In genomic region chr15:74906193-74906449, GRCh38 we compare ENCODE assay signal across 8 cellular contexts. TPM values are rescaled to one million over a fixed set of nuclear protein-coding genes. Genes with fewer than 3 reads are reported as not detected.
DNase-seq lines count a peak whose midpoint lies in the region; ATAC-seq and TF ChIP-seq lines count a peak whose summit lies in the region.

No MANE protein-coding gene starts in this region.

- H3K4me3 ChIP-seq in fibroblast of mammary gland (ENCODE audit: control insufficient read depth, low read depth, low read length) (peak overlapping the region; percentile 86), neuronal stem cell (ENCODE audit: low read length in 2 of 2) (peak overlapping the region; percentile 90 to 96)

- H3K79me1 ChIP-seq in neuronal stem cell (ENCODE audit: low read depth, low read length) = peaks cover 6% of the 10 kb centered on the region

- H3K4me1 ChIP-seq in neuronal stem cell (ENCODE audit: control insufficient read depth in 2 of 2, insufficient read depth in 1 of 2, low read depth in 1 of 2, low read length in 2 of 2) = peaks cover 9 to 10% of the 10 kb centered on the region in 2 donors

- no peak overlapping the region for H2BK12ac ChIP-seq in neuronal stem cell (ENCODE audit: low read length)

- WGBS in neuronal stem cell (ENCODE audit: extremely low coverage in 2 of 2, insufficient read length in 2 of 2, insufficient replicate concordance in 1 of 2), 2 donors = no CpG with 5 or more reads among the region's 17 CpGs

- no peak overlapping the region for H4K8ac ChIP-seq in neuronal stem cell (ENCODE audit: low read depth, low read length)

- H4K91ac ChIP-seq in neuronal stem cell (ENCODE audit: low read depth, low read length, poor library complexity) = no peak overlapping the region

- peak overlapping the region; percentile 77 for H3K23ac ChIP-seq in neuronal stem cell (ENCODE audit: low read depth, low read length, poor library complexity)

- H3K9ac ChIP-seq in neuronal stem cell (ENCODE audit: low read depth, low read length, poor library complexity) = peak overlapping the region; percentile 97

- H3K18ac ChIP-seq in neuronal stem cell (ENCODE audit: low read length) = peak overlapping the region; percentile 98

- CTCF ChIA-PET in activated CD4-positive, alpha-beta memory T cell treated with anti-CD3 and anti-CD28 coated beads, Interleukin-2, amount 10 ng/mL, durations not matched to agents 7 days and 5 days (lab: Charles Lee) = interaction anchor here (0.9 to 3.8 kb wide), 17 partner anchors 8 to 274 kb away, joined by 3 to 15 read pairs (median 5); no protein-coding TSS in a partner anchor

- no peaks in the 10 kb centered on the region for H3K9me3 ChIP-seq in neuronal stem cell (replicated peaks in 1 of 2; ENCODE audit: control insufficient read depth in 2 of 2, insufficient read depth in 1 of 2, low read depth in 1 of 2, low read length in 2 of 2)

- ATAC-seq in HG03196 (IDR thresholded peaks at IDR 0.05; ENCODE audit: unreplicated experiment) = peak; percentile 12

- H2BK120ac ChIP-seq in neuronal stem cell (ENCODE audit: low read depth, low read length) = peak overlapping the region; percentile 69

- H3K4me3 Mint-ChIP-seq in activated CD4-positive, alpha-beta memory T cell treated with anti-CD3 and anti-CD28 coated beads, Interleukin-2, amount 10 ng/mL, durations not matched to agents 7 days and 5 days = peak overlapping the region; percentile 91

- peak overlapping the region; percentile 71 for H3K27ac Mint-ChIP-seq in activated CD4-positive, alpha-beta memory T cell treated with anti-CD3 and anti-CD28 coated beads, Interleukin-2, amount 10 ng/mL, durations not matched to agents 7 days and 5 days

- no peaks in the 10 kb centered on the region for H3K9me3 Mint-ChIP-seq in activated CD4-positive, alpha-beta memory T cell treated with anti-CD3 and anti-CD28 coated beads, Interleukin-2, amount 10 ng/mL, durations not matched to agents 7 days and 5 days

- peak overlapping the region; percentile 87 for H3K27ac ChIP-seq in neuronal stem cell (replicated peaks; ENCODE audit: low read length)

- H3K36me3 ChIP-seq in neuronal stem cell (replicated peaks in 1 of 2; ENCODE audit: control insufficient read depth in 2 of 2, insufficient read depth in 2 of 2, low read length in 2 of 2) = peaks cover 27 to 43% of the 10 kb centered on the region in 2 donors

- no peak for TF ChIP-seq CTCF in fibroblast of mammary gland (conservative IDR thresholded peaks at IDR 0.05; ENCODE audit: control insufficient read depth, insufficient read depth, low read depth, low read length)

- no peaks in the 10 kb centered on the region for H3K27me3 ChIP-seq in neuronal stem cell (ENCODE audit: control insufficient read depth in 3 of 3, insufficient read depth in 3 of 3, low read depth in 1 of 3, low read length in 3 of 3)

- H3K27me3 Mint-ChIP-seq in activated CD4-positive, alpha-beta memory T cell treated with anti-CD3 and anti-CD28 coated beads, Interleukin-2, amount 10 ng/mL, durations not matched to agents 7 days and 5 days = no peaks in the 10 kb centered on the region

- DNase-seq in NCI-H524 (lab: John Stamatoyannopoulos, UW) (peak; percentile 50 to 69), NCI-H524 treated with DMSO at 0.1 percent for 48 hours (lab: John Stamatoyannopoulos, UW) (no peak), fibroblast of mammary gland (ENCODE audit: low read depth) (no peak), neuronal stem cell (ENCODE audit: low spot score) (no peak), NCI-H2196 (lab: John Stamatoyannopoulos, UW; ENCODE audit: unreplicated experiment) (no peak), retina (no peak)
- no peak for DNase-seq in activated CD4-positive, alpha-beta memory T cell treated with anti-CD3 and anti-CD28 coated beads, Interleukin-2, amount 10 ng/mL, durations not matched to agents 7 days and 5 days

- peak overlapping the region; percentile 92 for H2BK5ac ChIP-seq in neuronal stem cell (ENCODE audit: low read length)

- H2AFZ ChIP-seq in neuronal stem cell (ENCODE audit: low read length) = peak overlapping the region; percentile 96

- POLR2A ChIA-PET in activated CD4-positive, alpha-beta memory T cell treated with anti-CD3 and anti-CD28 coated beads, Interleukin-2, amount 10 ng/mL, durations not matched to agents 7 days and 5 days (lab: Charles Lee) = interaction anchor here (0.8 to 9.1 kb wide), 33 partner anchors 8 to 462 kb away, joined by 3 to 121 read pairs (median 5); partner anchors contain the start of genes C15orf39, COX5A, CYP1A1 and MAN2C1

- peak overlapping the region; percentile 57 for H3K4ac ChIP-seq in neuronal stem cell (ENCODE audit: low read length)

- H2BK15ac ChIP-seq in neuronal stem cell (ENCODE audit: low read length) = no peak overlapping the region

- peaks cover 46% of the 10 kb centered on the region for H3K36me3 Mint-ChIP-seq in activated CD4-positive, alpha-beta memory T cell treated with anti-CD3 and anti-CD28 coated beads, Interleukin-2, amount 10 ng/mL, durations not matched to agents 7 days and 5 days (ENCODE audit: low read depth)

- H3K4me1 Mint-ChIP-seq in activated CD4-positive, alpha-beta memory T cell treated with anti-CD3 and anti-CD28 coated beads, Interleukin-2, amount 10 ng/mL, durations not matched to agents 7 days and 5 days = peaks cover 50% of the 10 kb centered on the region

- peak overlapping the region; percentile 57 for H3K4me2 ChIP-seq in neuronal stem cell (ENCODE audit: insufficient read depth, low read length, poor library complexity, severe bottlenecking)

- H3K14ac ChIP-seq in neuronal stem cell (ENCODE audit: low read length) = no peak overlapping the region

- H2AK5ac ChIP-seq in neuronal stem cell (ENCODE audit: low read depth, low read length) = peak overlapping the region; percentile 89

RNA-seq across cellular contexts. Expression of gene FAM219B, which starts 0.5 kb away (rescaled TPM):
- total RNA-seq in activated CD4-positive, alpha-beta memory T cell treated with anti-CD3 and anti-CD28 coated beads, Interleukin-2, amount 10 ng/mL, durations not matched to agents 7 days and 5 days = 100 to 1,000 TPM; 103 to 116 TPM
- polyA plus RNA-seq in neuronal stem cell (2013, experiment 1 of 2) = 63.9 TPM
- polyA plus RNA-seq in neuronal stem cell (2013, experiment 2 of 2) = 61.0 TPM

RNA-seq across cellular contexts. Expression of gene MPI, which starts 16.3 kb away (rescaled TPM):
- 10 to 100 TPM; 82.8 to 92.9 TPM for total RNA-seq in activated CD4-positive, alpha-beta memory T cell treated with anti-CD3 and anti-CD28 coated beads, Interleukin-2, amount 10 ng/mL, durations not matched to agents 7 days and 5 days
- 30.2 TPM for polyA plus RNA-seq in neuronal stem cell (2013, experiment 1 of 2)
- 33.1 TPM for polyA plus RNA-seq in neuronal stem cell (2013, experiment 2 of 2)

RNA-seq across cellular contexts. Expression of gene COX5A, which starts 31.8 kb away (rescaled TPM):
- 100 to 1,000 TPM; 273 to 274 TPM for total RNA-seq in activated CD4-positive, alpha-beta memory T cell treated with anti-CD3 and anti-CD28 coated beads, Interleukin-2, amount 10 ng/mL, durations not matched to agents 7 days and 5 days
- 306 TPM for polyA plus RNA-seq in neuronal stem cell (2013, experiment 1 of 2)
- 291 TPM for polyA plus RNA-seq in neuronal stem cell (2013, experiment 2 of 2)

RNA-seq across cellular contexts. Expression of gene SCAMP2, which starts 33.0 kb away (rescaled TPM):
- total RNA-seq in activated CD4-positive, alpha-beta memory T cell treated with anti-CD3 and anti-CD28 coated beads, Interleukin-2, amount 10 ng/mL, durations not matched to agents 7 days and 5 days = 100 to 1,000 TPM; 144 to 156 TPM
- polyA plus RNA-seq in neuronal stem cell (2013, experiment 1 of 2) = 40.9 TPM
- polyA plus RNA-seq in neuronal stem cell (2013, experiment 2 of 2) = 46.5 TPM

RNA-seq across cellular contexts. Expression of gene RPP25, which starts 50.5 kb away (rescaled TPM):
- 1 to 10 TPM; 5.0 to 5.1 TPM for total RNA-seq in activated CD4-positive, alpha-beta memory T cell treated with anti-CD3 and anti-CD28 coated beads, Interleukin-2, amount 10 ng/mL, durations not matched to agents 7 days and 5 days
- polyA plus RNA-seq in neuronal stem cell (2013, experiment 1 of 2) = 4.1 TPM
- 4.0 TPM for polyA plus RNA-seq in neuronal stem cell (2013, experiment 2 of 2)

Comparison
In these comparisons a context has a peak if more than half of its experiments do, and no peak if none do; other contexts are left out.
1. DNase-seq: peak in NCI-H524 (2 of 2); none in NCI-H524 treated with DMSO at 0.1 percent for 48 hours (single experiment), activated CD4-positive, alpha-beta memory T cell treated with anti-CD3 and anti-CD28 coated beads, Interleukin-2, amount 10 ng/mL, durations not matched to agents 7 days and 5 days (single experiment), fibroblast of mammary gland (single experiment), neuronal stem cell (single experiment), NCI-H2196 (single experiment) and retina (single experiment).